ENCODE assay signal across 10 cellular contexts in genomic region chr6:117677553-117678131, GRCh38. TPM values are rescaled to one million over a fixed set of nuclear protein-coding genes. Genes with fewer than 3 reads are reported as not detected.
A peak's percentile ranks its signal among the peaks of the same experiment; 100 is the strongest.
DNase-seq lines count a peak whose midpoint lies in the region; ATAC-seq and TF ChIP-seq lines count a peak whose summit lies in the region.
"Had no signal": no experiment of that assay in that cellular context is flagged by ENCODE, and none has a peak within 500 bp of the region (broad histone marks: within the 10 kb centered on the region; RNA-seq: fewer than 3 reads in every experiment).

No MANE protein-coding gene starts in this region.

- no peak for TF ChIP-seq CTCF in HL-60 (IDR thresholded peaks at IDR 0.05; ENCODE audit: insufficient read depth, low read length)

- peaks cover 29 to 58% (median 33%) of the 10 kb centered on the region in 10 experiments for H3K4me1 ChIP-seq in BLaER1 treated with 17β-estradiol and CSF1 and Interleukin-3, amounts not matched to agents 10 nM and 100 nM

- H3K9me3 Mint-ChIP-seq in activated T-helper 2 cell treated with anti-CD3 and anti-CD28 coated beads, Interferon-gamma antibody, Interleukin-2, Interleukin-4, amounts not matched to agents 10 μg/mL and 5 μg/mL and 100 μg/mL, durations not matched to agents 14 hours and 24 hours and 36 hours, result no peaks in the 10 kb centered on the region

- peaks cover 13 to 29% (median 19%) of the 10 kb centered on the region in 11 experiments; a peak in 19 of 22 replicates for H3K9me3 ChIP-seq in BLaER1 treated with 17β-estradiol and CSF1 and Interleukin-3, amounts not matched to agents 10 nM and 100 nM (replicated peaks in 1 of 11)

- intact Hi-C loops in activated T-helper 2 cell treated with anti-CD3 and anti-CD28 coated beads, Interferon-gamma antibody, Interleukin-2, Interleukin-4, amounts not matched to agents 10 μg/mL and 5 μg/mL and 100 μg/mL, durations not matched to agents 14 hours and 24 hours and 36 hours (cut with micrococcal nuclease), result no loop called here
- intact Hi-C loops in head of caudate nucleus (cut with DNase I), result no loop called here

- no peak for ATAC-seq in HG03159 (IDR thresholded peaks at IDR 0.05; ENCODE audit: unreplicated experiment)
- no peak for ATAC-seq in GM19397 (IDR thresholded peaks at IDR 0.05; ENCODE audit: unreplicated experiment)
- no peak for ATAC-seq in GM18907 (IDR thresholded peaks at IDR 0.05; ENCODE audit: unreplicated experiment)

- H4K20me1 ChIP-seq in BLaER1 treated with 17β-estradiol and CSF1 and Interleukin-3, amounts not matched to agents 10 nM and 100 nM, result peaks cover 48 to 68% (median 62%) of the 10 kb centered on the region in 11 experiments; a peak in 21 of 22 replicates

- H3K27me3 Mint-ChIP-seq in activated T-helper 2 cell treated with anti-CD3 and anti-CD28 coated beads, Interferon-gamma antibody, Interleukin-2, Interleukin-4, amounts not matched to agents 10 μg/mL and 5 μg/mL and 100 μg/mL, durations not matched to agents 14 hours and 24 hours and 36 hours (ENCODE audit: low read depth), result no peaks in the 10 kb centered on the region

- DNase-seq in HL-60 (ENCODE audit: low read depth in 1 of 2, low spot score in 1 of 2), result peak; percentile 51 to 72
- no peak for DNase-seq in activated T-helper 2 cell treated with anti-CD3 and anti-CD28 coated beads, Interferon-gamma antibody, Interleukin-2, Interleukin-4, amounts not matched to agents 10 μg/mL and 5 μg/mL and 100 μg/mL, durations not matched to agents 14 hours and 24 hours and 36 hours (ENCODE audit: low spot score)
- peak; percentile 72 for DNase-seq in iris pigment epithelial cell (ENCODE audit: low read depth)
- no peak for DNase-seq in head of caudate nucleus
- DNase-seq: activated gamma-delta T cell, NCI-H446 had no signal

- peak overlapping the region; percentile 77 to 97 (median 89) for H3K4me2 ChIP-seq in BLaER1 treated with 17β-estradiol and CSF1 and Interleukin-3, amounts not matched to agents 10 nM and 100 nM

- no peaks in the 10 kb centered on the region for H3K27me3 ChIP-seq in BLaER1 treated with 17β-estradiol and CSF1 and Interleukin-3, amounts not matched to agents 10 nM and 100 nM
- H3K27me3 ChIP-seq in HL-60 (ENCODE audit: insufficient read depth, poor library complexity, severe bottlenecking), result no peaks in the 10 kb centered on the region

- peak overlapping the region in 4 of 11 experiments; percentile 20 to 85 (median 84); a peak in 5 of 22 replicates for H3K9ac ChIP-seq in BLaER1 treated with 17β-estradiol and CSF1 and Interleukin-3, amounts not matched to agents 10 nM and 100 nM

- no peak overlapping the region for H3K27ac Mint-ChIP-seq in activated T-helper 2 cell treated with anti-CD3 and anti-CD28 coated beads, Interferon-gamma antibody, Interleukin-2, Interleukin-4, amounts not matched to agents 10 μg/mL and 5 μg/mL and 100 μg/mL, durations not matched to agents 14 hours and 24 hours and 36 hours

- H3K4me1 Mint-ChIP-seq in activated T-helper 2 cell treated with anti-CD3 and anti-CD28 coated beads, Interferon-gamma antibody, Interleukin-2, Interleukin-4, amounts not matched to agents 10 μg/mL and 5 μg/mL and 100 μg/mL, durations not matched to agents 14 hours and 24 hours and 36 hours (ENCODE audit: low read depth), result peaks cover 49% of the 10 kb centered on the region

- H3K4me3 Mint-ChIP-seq in activated T-helper 2 cell treated with anti-CD3 and anti-CD28 coated beads, Interferon-gamma antibody, Interleukin-2, Interleukin-4, amounts not matched to agents 10 μg/mL and 5 μg/mL and 100 μg/mL, durations not matched to agents 14 hours and 24 hours and 36 hours (ENCODE audit: low read depth), result peak overlapping the region; percentile 86

- peak overlapping the region in 3 of 11 experiments; percentile 31 to 83 (median 35); a peak in 6 of 22 replicates for H3K27ac ChIP-seq in BLaER1 treated with 17β-estradiol and CSF1 and Interleukin-3, amounts not matched to agents 10 nM and 100 nM
- H3K27ac ChIP-seq in HL-60 (replicated peaks), result peak overlapping the region; percentile 38

- peaks cover 35% of the 10 kb centered on the region for H3K36me3 Mint-ChIP-seq in activated T-helper 2 cell treated with anti-CD3 and anti-CD28 coated beads, Interferon-gamma antibody, Interleukin-2, Interleukin-4, amounts not matched to agents 10 μg/mL and 5 μg/mL and 100 μg/mL, durations not matched to agents 14 hours and 24 hours and 36 hours (ENCODE audit: low read depth)

- H3K4me3 ChIP-seq in BLaER1 treated with 17β-estradiol and CSF1 and Interleukin-3, amounts not matched to agents 10 nM and 100 nM, result peak overlapping the region; percentile 63 to 83 (median 77); a peak in 18 of 20 replicates
- peak overlapping the region; percentile 90 for H3K4me3 ChIP-seq in HL-60 (replicated peaks; ENCODE audit: insufficient read depth, low read length)

- H3K36me3 ChIP-seq in BLaER1 treated with 17β-estradiol and CSF1 and Interleukin-3, amounts not matched to agents 10 nM and 100 nM, result peaks cover 19 to 62% (median 52%) of the 10 kb centered on the region in 11 experiments

RNA-seq across cellular contexts. Expression of gene NUS1, which starts 2.4 kb away (rescaled TPM):
- 44.2 and 44.6 TPM in 2 replicates for total RNA-seq in activated T-helper 2 cell treated with anti-CD3 and anti-CD28 coated beads, Interferon-gamma antibody, Interleukin-2, Interleukin-4, amounts not matched to agents 10 μg/mL and 5 μg/mL and 100 μg/mL, durations not matched to agents 14 hours and 24 hours and 36 hours

Comparison
In these comparisons a context has a peak if more than half of its experiments do, and no peak if none do; other contexts are left out.
1. DNase-seq: peak in HL-60 (2 of 2) and iris pigment epithelial cell (single experiment); none in activated T-helper 2 cell treated with anti-CD3 and anti-CD28 coated beads, Interferon-gamma antibody, Interleukin-2, Interleukin-4, amounts not matched to agents 10 μg/mL and 5 μg/mL and 100 μg/mL, durations not matched to agents 14 hours and 24 hours and 36 hours (single experiment) and head of caudate nucleus (0 of 42).